In the genomic region with DNA sequence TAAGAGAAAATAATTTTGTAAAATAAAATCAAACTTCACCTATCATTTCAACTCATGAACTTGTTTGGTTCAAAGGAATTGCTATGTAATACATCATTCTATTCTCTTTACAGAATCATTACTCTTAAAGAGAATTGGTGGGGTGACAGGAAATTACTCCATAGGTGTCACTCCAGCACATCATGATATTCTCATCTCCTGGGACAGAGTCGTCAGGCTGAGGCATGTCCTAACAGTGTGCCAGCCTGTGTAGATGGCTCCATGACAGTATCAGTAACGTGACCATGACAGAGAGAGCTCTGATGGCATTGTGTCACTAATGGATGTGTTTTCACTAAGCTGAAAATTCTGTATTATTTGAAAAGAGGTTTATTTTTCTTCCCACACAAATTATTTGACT, we compare ENCODE assay signal across 18 cellular contexts. TPM values are rescaled to one million over a fixed set of nuclear protein-coding genes. Genes with fewer than 3 reads are reported as not detected.
DNase-seq lines count a peak whose midpoint lies in the region; ATAC-seq, FAIRE-seq and TF ChIP-seq lines count a peak whose summit lies in the region.
"Had no signal": no experiment of that assay in that cellular context is flagged by ENCODE, and none has a peak within 500 bp of the region (broad histone marks: within the 10 kb centered on the region; RNA-seq: fewer than 3 reads in every experiment).

No MANE protein-coding gene starts in this region.

- peaks cover 33% of the 10 kb centered on the region for H3K4me1 ChIP-seq in GM23248 (ENCODE audit: insufficient read depth)
- peaks cover 55% of the 10 kb centered on the region for H3K4me1 ChIP-seq in PC-3 (ENCODE audit: insufficient read depth, low read length)
- H3K4me1 ChIP-seq in osteoblast (ENCODE audit: insufficient read depth, low read length): peaks cover 40% of the 10 kb centered on the region
- peaks cover 9 to 23% of the 10 kb centered on the region in 2 donors for H3K4me1 ChIP-seq in kidney (ENCODE audit: control insufficient read depth in 1 of 2, insufficient read depth in 1 of 2, low read depth in 1 of 2, low read length in 2 of 2)

- no peak for ATAC-seq in PC-3
- ATAC-seq in stimulated activated naive CD8-positive, alpha-beta T cell treated with anti-CD3 and anti-CD28 coated beads, Interleukin-15, amount 100 ng/mL, for 72 hours: no peak
- ATAC-seq: activated T-helper 17 cell treated with anti-CD3 and anti-CD28 coated beads, Interleukin-2, amount 50 U/mL, for 72 hours had no signal

- no peak overlapping the region for H3K4me3 Mint-ChIP-seq in stimulated activated naive CD8-positive, alpha-beta T cell treated with anti-CD3 and anti-CD28 coated beads, Interleukin-15, amount 100 ng/mL, for 72 hours
- H3K4me3 Mint-ChIP-seq: activated CD4-positive, alpha-beta memory T cell treated with anti-CD3 and anti-CD28 coated beads, Interleukin-2, amount 10 ng/mL, durations not matched to agents 7 days and 5 days; activated T-helper 17 cell treated with anti-CD3 and anti-CD28 coated beads, Interleukin-2, amount 50 U/mL, for 72 hours; B cell had no signal

- no peak for FAIRE-seq in H54 (lab: Jason Lieb, UNC)
- FAIRE-seq in kidney (lab: Jason Lieb, UNC): no peak

- H3K9me3 Mint-ChIP-seq in stimulated activated naive CD8-positive, alpha-beta T cell treated with anti-CD3 and anti-CD28 coated beads, Interleukin-15, amount 100 ng/mL, for 72 hours: no peaks in the 10 kb centered on the region
- H3K9me3 Mint-ChIP-seq: activated CD4-positive, alpha-beta memory T cell treated with anti-CD3 and anti-CD28 coated beads, Interleukin-2, amount 10 ng/mL, durations not matched to agents 7 days and 5 days; activated T-helper 17 cell treated with anti-CD3 and anti-CD28 coated beads, Interleukin-2, amount 50 U/mL, for 72 hours had no signal

- POLR2A ChIA-PET in PC-3 (lab: Charles Lee; ENCODE audit: unreplicated experiment): interaction anchor here (0.8 kb wide), 1 partner anchor 12 kb away, joined by 5 read pairs; no protein-coding TSS in a partner anchor

- H2AFZ ChIP-seq in GM23248 (no peak overlapping the region), PC-3 (ENCODE audit: low read length) (no peak overlapping the region), osteoblast (ENCODE audit: low read length) (no peak overlapping the region)

- peak overlapping the region; percentile 60 for H3K4me2 ChIP-seq in GM23248 (ENCODE audit: unreplicated experiment)
- peak overlapping the region; percentile 74 for H3K4me2 ChIP-seq in PC-3 (ENCODE audit: low read length)
- H3K4me2 ChIP-seq in osteoblast (ENCODE audit: insufficient read depth, low read length): peak overlapping the region; percentile 29

- H3K4me1 Mint-ChIP-seq in stimulated activated naive CD8-positive, alpha-beta T cell treated with anti-CD3 and anti-CD28 coated beads, Interleukin-15, amount 100 ng/mL, for 72 hours: peaks cover 8% of the 10 kb centered on the region
- H3K4me1 Mint-ChIP-seq: activated T-helper 17 cell treated with anti-CD3 and anti-CD28 coated beads, Interleukin-2, amount 50 U/mL, for 72 hours; B cell had no signal

- H3F3A ChIP-seq in GM23248 (ENCODE audit: insufficient read depth) (peaks cover 28% of the 10 kb centered on the region), PC-3 (ENCODE audit: low read length, unreplicated experiment) (peaks cover 10% of the 10 kb centered on the region)

- H3K9me3 ChIP-seq in GM23248 (ENCODE audit: low read depth) (no peaks in the 10 kb centered on the region), PC-3 (ENCODE audit: low read length) (no peaks in the 10 kb centered on the region), osteoblast (ENCODE audit: low read depth, low read length) (no peaks in the 10 kb centered on the region), kidney (ENCODE audit: control insufficient read depth in 1 of 2, low read length in 2 of 2) (no peaks in the 10 kb centered on the region)

- H3K27me3 Mint-ChIP-seq in stimulated activated naive CD8-positive, alpha-beta T cell treated with anti-CD3 and anti-CD28 coated beads, Interleukin-15, amount 100 ng/mL, for 72 hours: peaks cover 5% of the 10 kb centered on the region
- H3K27me3 Mint-ChIP-seq: activated CD4-positive, alpha-beta memory T cell treated with anti-CD3 and anti-CD28 coated beads, Interleukin-2, amount 10 ng/mL, durations not matched to agents 7 days and 5 days; activated T-helper 17 cell treated with anti-CD3 and anti-CD28 coated beads, Interleukin-2, amount 50 U/mL, for 72 hours had no signal

- no peak for TF ChIP-seq CTCF in PC-3 (conservative IDR thresholded peaks at IDR 0.05; ENCODE audit: low read depth, low read length)
- TF ChIP-seq CTCF in osteoblast (IDR thresholded peaks at IDR 0.05; ENCODE audit: extremely low read depth, low read depth, low read length): no peak
- TF ChIP-seq CTCF in kidney (IDR thresholded peaks at IDR 0.05; ENCODE audit: borderline replicate concordance, extremely low read depth, insufficient read depth): no peak

- intact Hi-C loops in PC-3 (cut with micrococcal nuclease): loop anchor here (2.0 kb wide), 1 partner anchor 14 kb away; a partner anchor contains a TSS
- intact Hi-C loops in kidney (cut with DNase I): no loop called here

- peak overlapping the region; percentile 54 for H3K27ac ChIP-seq in GM23248
- H3K27ac ChIP-seq in PC-3 (ENCODE audit: low read length): peak overlapping the region; percentile 92
- H3K27ac ChIP-seq in epithelial cell of prostate: peak overlapping the region; percentile 81
- H3K27ac ChIP-seq in osteoblast (ENCODE audit: low read depth, low read length): peak overlapping the region; percentile 71
- H3K27ac ChIP-seq in kidney (ENCODE audit: low read depth in 2 of 2, low read length in 2 of 2): no peak overlapping the region

- H4K20me1 ChIP-seq in GM23248 (ENCODE audit: insufficient read depth) (no peaks in the 10 kb centered on the region; the same call in 1 of the 2 replicates), PC-3 (ENCODE audit: low read length) (peaks cover 23% of the 10 kb centered on the region), osteoblast (ENCODE audit: insufficient read depth, low read length) (peaks cover 5% of the 10 kb centered on the region)

- H3K9ac ChIP-seq in GM23248: no peak overlapping the region
- H3K9ac ChIP-seq in PC-3 (ENCODE audit: low read length): no peak overlapping the region
- H3K9ac ChIP-seq in kidney (ENCODE audit: low read length in 2 of 2): no peak overlapping the region

- H3K36me3 ChIP-seq in GM23248 (ENCODE audit: low read depth): no peaks in the 10 kb centered on the region
- H3K36me3 ChIP-seq in PC-3 (ENCODE audit: low read depth, low read length): 0 out of 2 replicates have a peak, but pooled peaks cover 5% of the 10 kb centered on the region
- H3K36me3 ChIP-seq in osteoblast (ENCODE audit: insufficient read depth, low read length): no peaks in the 10 kb centered on the region
- no peaks in the 10 kb centered on the region for H3K36me3 ChIP-seq in kidney (ENCODE audit: control insufficient read depth in 1 of 2, insufficient read depth in 2 of 2, low read length in 2 of 2)

- no TSS peak for BruUV-seq in PC-3 (replicated peaks; lab: Mats Ljungman, UMichigan)

- CTCF ChIA-PET in PC-3 (lab: Charles Lee): no interaction called here

- DNase-seq in GM23248 (peak; percentile 26), PC-3 (no peak), epithelial cell of prostate (ENCODE audit: low read depth, low spot score) (no peak), osteoblast (ENCODE audit: insufficient read length, low spot score, missing footprints) (no peak), H54 (ENCODE audit: insufficient read length, low spot score) (no peak), kidney (no peak)
- no peak for DNase-seq in central memory CD4-positive, alpha-beta T cell
- DNase-seq in stimulated activated naive CD8-positive, alpha-beta T cell treated with anti-CD3 and anti-CD28 coated beads, Interleukin-15, amount 100 ng/mL, for 72 hours: no peak
- DNase-seq: activated CD4-positive, alpha-beta memory T cell treated with anti-CD3 and anti-CD28 coated beads, Interleukin-2, amount 10 ng/mL, durations not matched to agents 7 days and 5 days; DND-41; foreskin melanocyte; NCI-H1105 treated with DMSO at 0.1 percent for 48 hours; NCI-H524 treated with DMSO at 0.1 percent for 48 hours; retina; stimulated activated CD4-positive, alpha-beta T cell treated with anti-CD3 and anti-CD28 coated beads, Interleukin-2, amount 100 ng/mL, for 48 hours had no signal

- in situ Hi-C loops in GM23248 (cut with MboI): no loop called here

- H3K9me2 ChIP-seq in GM23248 (ENCODE audit: insufficient read depth) (no peaks in the 10 kb centered on the region), PC-3 (replicated peaks; ENCODE audit: low read length) (no peaks in the 10 kb centered on the region)

- H3K79me2 ChIP-seq in GM23248 (ENCODE audit: insufficient read depth) (peaks cover 100% of the 10 kb centered on the region), PC-3 (ENCODE audit: low read length) (peaks cover 100% of the 10 kb centered on the region), osteoblast (ENCODE audit: insufficient read depth, low read length) (peaks cover 95% of the 10 kb centered on the region)

- H3K4me3 ChIP-seq in GM23248: no peak overlapping the region
- 0 out of 2 replicates have a peak overlapping the region, but pooled peaks have one; percentile 5 for H3K4me3 ChIP-seq in PC-3 (ENCODE audit: low read length)
- H3K4me3 ChIP-seq in osteoblast (ENCODE audit: insufficient read depth, low read length): no peak overlapping the region
- no peak overlapping the region for H3K4me3 ChIP-seq in kidney (ENCODE audit: low read length in 2 of 2)

- no peak for TF ChIP-seq POLR2A in H54 (IDR thresholded peaks at IDR 0.05; ENCODE audit: low read depth, low read length)

- WGBS in GM23248 (ENCODE audit: low coverage in 1 of 2, low lambda C conversion rate in 2 of 2, missing lambda C conversion rate in 2 of 2), 2 experiments: 37 to 40% methylated on average over 2 of the region's 2 CpGs

- no peaks in the 10 kb centered on the region for H3K27me3 ChIP-seq in GM23248 (replicated peaks; ENCODE audit: insufficient read depth)
- H3K27me3 ChIP-seq in PC-3 (ENCODE audit: low read length): no peaks in the 10 kb centered on the region
- H3K27me3 ChIP-seq in osteoblast (ENCODE audit: insufficient read depth, low read length): no peaks in the 10 kb centered on the region
- H3K27me3 ChIP-seq: dorsolateral prefrontal cortex had no signal

- no peak overlapping the region for H3K27ac Mint-ChIP-seq in stimulated activated naive CD8-positive, alpha-beta T cell treated with anti-CD3 and anti-CD28 coated beads, Interleukin-15, amount 100 ng/mL, for 72 hours
- H3K27ac Mint-ChIP-seq: activated CD4-positive, alpha-beta memory T cell treated with anti-CD3 and anti-CD28 coated beads, Interleukin-2, amount 10 ng/mL, durations not matched to agents 7 days and 5 days; activated T-helper 17 cell treated with anti-CD3 and anti-CD28 coated beads, Interleukin-2, amount 50 U/mL, for 72 hours; B cell had no signal

RNA-seq across cellular contexts. Expression of a gene that starts 13.9 kb away (rescaled TPM):
- total RNA-seq in GM23248 (2014; rRNA removed; shearing (Covaris generic)): 103 and 128 TPM in 2 replicates
- polyA plus RNA-seq in GM23248 (2016; fragmentation: Nextera tagmentation; extraction: Ambion mirVana) (78.3 and 116 TPM in 2 replicates), kidney (ENCODE audit: insufficient read depth, low read depth, low replicate concordance) (86.1 TPM)
- total RNA-seq in PC-3 (2014; rRNA removed) (144 and 174 TPM in 2 replicates), osteoblast (74.6 and 85.2 TPM in 2 replicates), kidney (166 TPM)

Comparison
In these comparisons a context has a peak if more than half of its experiments do, and no peak if none do; other contexts are left out.
1. H3K27ac ChIP-seq: peak in GM23248 (single experiment), PC-3 (single experiment), epithelial cell of prostate (single experiment) and osteoblast (single experiment); none in kidney (0 of 2).
2. Peak in every context shown above with its lines, with median percentiles within 50 percentile points of each other: H3K4me2 ChIP-seq.